ENCODE assay signal across 23 cellular contexts in the genomic region with DNA sequence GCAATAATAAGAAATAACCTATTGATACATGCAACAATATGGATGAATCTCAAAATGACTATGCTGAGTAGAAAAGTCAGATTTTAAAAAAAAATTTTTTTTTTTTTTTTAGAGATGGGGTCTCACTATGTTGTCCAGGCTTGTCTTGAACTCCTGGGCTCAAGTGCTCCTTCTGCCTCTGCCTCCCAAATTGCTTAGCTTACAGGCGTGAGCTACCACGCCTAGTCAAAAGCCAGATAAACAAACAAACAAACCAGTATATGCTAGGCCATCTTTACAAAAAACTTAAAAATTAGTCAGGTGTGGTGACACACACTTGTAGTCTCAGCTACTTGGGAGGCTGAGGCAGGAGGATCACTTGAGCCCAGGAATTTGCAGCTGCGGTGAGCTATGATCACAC.
DNase-seq lines count a peak whose midpoint lies in the region; ATAC-seq, FAIRE-seq and TF ChIP-seq lines count a peak whose summit lies in the region.
"Had no signal": no experiment of that assay in that cellular context is flagged by ENCODE, and none has a peak within 500 bp of the region (broad histone marks: within the 10 kb centered on the region; RNA-seq: fewer than 3 reads in every experiment).

No MANE protein-coding gene starts in this region.

- in situ Hi-C loops in K562 (cut with MboI): no loop called here

- H3K9me1 ChIP-seq in K562 (ENCODE audit: control insufficient read depth, insufficient read depth, low read length): no peaks in the 10 kb centered on the region

- H3K4me3 ChIP-seq in HEK293 (ENCODE audit: low read depth, low read length) (no peak overlapping the region), PC-3 (ENCODE audit: low read length) (no peak overlapping the region), K562 (no peak overlapping the region)
- H3K4me3 ChIP-seq: GM23338, SK-N-MC had no signal

- H3K27ac ChIP-seq in HEK293 (ENCODE audit: extremely low read depth, low read depth, low read length) (no peak overlapping the region), PC-3 (ENCODE audit: low read length) (peak overlapping the region; percentile 85), K562 (ENCODE audit: extremely low read depth, low read depth, low read length) (no peak overlapping the region)
- H3K27ac ChIP-seq: SK-N-MC had no signal

- peak overlapping the region; percentile 74 for H3K4me3 Mint-ChIP-seq in natural killer cell treated with Interleukin-12 subunit alpha and Interleukin-12 subunit beta and Interleukin-15 and Interleukin-18, amount 100 ng/mL, for 72 hours
- H3K4me3 Mint-ChIP-seq in CD14-positive monocyte: no peak overlapping the region
- H3K4me3 Mint-ChIP-seq: GM23338, H9 had no signal

- WGBS in K562 (ENCODE audit: insufficient coverage, low coverage, missing lambda C conversion rate): 81% methylated on average over 3 of the region's 3 CpGs

- no peak for ATAC-seq in PC-3
- no peak for ATAC-seq in K562
- ATAC-seq in natural killer cell treated with Interleukin-12 subunit alpha and Interleukin-12 subunit beta and Interleukin-15 and Interleukin-18, amount 100 ng/mL, for 72 hours: no peak
- ATAC-seq: GM23338 had no signal

- H3K4me2 ChIP-seq in PC-3 (ENCODE audit: low read length) (peak overlapping the region; percentile 37; the same call in 1 of the 2 replicates), K562 (ENCODE audit: insufficient read depth, low read length) (no peak overlapping the region)
- H3K4me2 ChIP-seq: GM23338 had no signal

- peaks cover 5% of the 10 kb centered on the region for H3K36me3 Mint-ChIP-seq in natural killer cell treated with Interleukin-12 subunit alpha and Interleukin-12 subunit beta and Interleukin-15 and Interleukin-18, amount 100 ng/mL, for 72 hours
- H3K36me3 Mint-ChIP-seq in CD14-positive monocyte: peaks cover 16 to 28% of the 10 kb centered on the region in 2 donors

- DNase-seq in PC-3: no peak
- DNase-seq in K562 (ENCODE audit: extremely low read depth in 1 of 4, low spot score in 3 of 4): no peak
- DNase-seq in natural killer cell treated with Interleukin-12 subunit alpha and Interleukin-12 subunit beta and Interleukin-15 and Interleukin-18, amount 100 ng/mL, for 72 hours (ENCODE audit: low spot score): no peak
- DNase-seq in cerebellar nuclear complex (lab: John Stamatoyannopoulos, UW): no peak
- no peak for DNase-seq in putamen (ENCODE audit: low spot score)
- DNase-seq in CD14-positive monocyte (ENCODE audit: low spot score): no peak
- DNase-seq: BE2C, Calu3, DMS79 treated with DMSO at 0.1 percent for 48 hours, H9, Kasumi-1, NCI-H1105, NCI-H1436 treated with DMSO at 0.1 percent for 48 hours, NCI-H1930, NCI-H446, NCI-H524 treated with DMSO at 0.1 percent for 48 hours, NCI-H82, RPMI8226, SHP77 had no signal

- no peak for FAIRE-seq in K562 (lab: Jason Lieb, UNC)
- FAIRE-seq: GM12892 had no signal

- no peaks in the 10 kb centered on the region for H3K27me3 Mint-ChIP-seq in natural killer cell treated with Interleukin-12 subunit alpha and Interleukin-12 subunit beta and Interleukin-15 and Interleukin-18, amount 100 ng/mL, for 72 hours
- peaks cover 0 to 3% (median 0%) of the 10 kb centered on the region in 3 donors for H3K27me3 Mint-ChIP-seq in CD14-positive monocyte (ENCODE audit: low read depth in 3 of 3)

- no peak for TF ChIP-seq EP300 in K562 (IDR thresholded peaks at IDR 0.05; ENCODE audit: low read length)

- H3K79me2 ChIP-seq in PC-3 (ENCODE audit: low read length): peaks cover 52% of the 10 kb centered on the region
- no peaks in the 10 kb centered on the region for H3K79me2 ChIP-seq in K562 (ENCODE audit: control insufficient read depth, insufficient read depth, low read length)

- no peaks in the 10 kb centered on the region for H3K9me3 Mint-ChIP-seq in natural killer cell treated with Interleukin-12 subunit alpha and Interleukin-12 subunit beta and Interleukin-15 and Interleukin-18, amount 100 ng/mL, for 72 hours
- H3K9me3 Mint-ChIP-seq in CD14-positive monocyte: peaks cover 0 to 3% (median 0%) of the 10 kb centered on the region in 7 donors
- H3K9me3 Mint-ChIP-seq: GM23338, H9 had no signal

- peaks cover 43 to 53% of the 10 kb centered on the region in 2 donors for H3K4me1 Mint-ChIP-seq in natural killer cell treated with Interleukin-12 subunit alpha and Interleukin-12 subunit beta and Interleukin-15 and Interleukin-18, amount 100 ng/mL, for 72 hours (ENCODE audit: low read depth in 2 of 2)
- H3K4me1 Mint-ChIP-seq in CD14-positive monocyte: peaks cover 27% of the 10 kb centered on the region

- intact Hi-C loops in PC-3 (cut with micrococcal nuclease): no loop called here
- intact Hi-C loops in K562 (cut with micrococcal nuclease): no loop called here
- intact Hi-C loops in CD14-positive monocyte (cut with micrococcal nuclease): no loop called here

- H3K4me1 ChIP-seq in HEK293 (ENCODE audit: control insufficient read depth, insufficient read depth, low read length) (no peaks in the 10 kb centered on the region), PC-3 (ENCODE audit: insufficient read depth, low read length) (peaks cover 17% of the 10 kb centered on the region), K562 (replicated peaks in 1 of 2; ENCODE audit: control insufficient read depth in 2 of 2, insufficient read depth in 2 of 2, low read length in 2 of 2) (peaks cover 0 to under 1% of the 10 kb centered on the region in 2 experiments; a peak in 2 of 5 replicates)

- BruUV-seq in PC-3 (replicated peaks; lab: Mats Ljungman, UMichigan) (no TSS peak), K562 (replicated peaks; lab: Mats Ljungman, UMichigan) (no TSS peak)

- POLR2A ChIA-PET in HEK293 (lab: Yijun Ruan, JAX): no interaction called here
- POLR2A ChIA-PET in PC-3 (lab: Charles Lee; ENCODE audit: unreplicated experiment): no interaction called here
- POLR2A ChIA-PET in K562 (lab: Yijun Ruan, JAX): no interaction called here

- H3K27me3 ChIP-seq in PC-3 (ENCODE audit: low read length) (no peaks in the 10 kb centered on the region), K562 (ENCODE audit: control insufficient read depth in 2 of 2, insufficient read depth in 2 of 2, low read length in 2 of 2) (no peaks in the 10 kb centered on the region)
- H3K27me3 ChIP-seq: BE2C had no signal

- H3K9me3 ChIP-seq in HEK293 (ENCODE audit: control insufficient read depth, insufficient read depth, low read depth, low read length): no peaks in the 10 kb centered on the region
- no peaks in the 10 kb centered on the region for H3K9me3 ChIP-seq in PC-3 (ENCODE audit: low read length)
- no peaks in the 10 kb centered on the region for H3K9me3 ChIP-seq in K562 (replicated peaks; ENCODE audit: control insufficient read depth, insufficient read depth, low read depth, low read length)
- H3K9me3 ChIP-seq: BE2C had no signal

- no peaks in the 10 kb centered on the region for H3F3A ChIP-seq in PC-3 (ENCODE audit: low read length, unreplicated experiment)

- TF ChIP-seq CTCF in HEK293 (tag by site-specific recombination; IDR thresholded peaks at IDR 0.05) (no peak), PC-3 (conservative IDR thresholded peaks at IDR 0.05; ENCODE audit: low read depth, low read length) (no peak), K562 (IDR thresholded peaks at IDR 0.05 in 2 of 3, conservative IDR thresholded peaks at IDR 0.05 in 1 of 3; ENCODE audit: insufficient read depth in 2 of 3, low read depth in 1 of 3, low read length in 3 of 3) (no peak), CD14-positive monocyte (IDR thresholded peaks at IDR 0.05) (no peak)

- H2AFZ ChIP-seq in PC-3 (ENCODE audit: low read length): no peak overlapping the region
- no peak overlapping the region for H2AFZ ChIP-seq in K562 (ENCODE audit: low read depth, low read length)
- H2AFZ ChIP-seq: GM23338 had no signal

- H4K20me1 ChIP-seq in PC-3 (ENCODE audit: low read length) (no peaks in the 10 kb centered on the region), K562 (replicated peaks; ENCODE audit: control insufficient read depth, insufficient read depth, low read length) (no peaks in the 10 kb centered on the region; the same call in 1 of the 2 replicates)

- H3K36me3 ChIP-seq in HEK293 (ENCODE audit: control insufficient read depth in 2 of 2, insufficient read depth in 1 of 2, low read length in 2 of 2): peaks cover 0 to 2% of the 10 kb centered on the region in 2 experiments; a peak in 1 of 3 replicates
- H3K36me3 ChIP-seq in PC-3 (ENCODE audit: low read depth, low read length): peaks cover 4% of the 10 kb centered on the region
- H3K36me3 ChIP-seq in K562 (ENCODE audit: control insufficient read depth, insufficient read depth, low read length): no peaks in the 10 kb centered on the region
- H3K36me3 ChIP-seq: BE2C had no signal

- no peak for TF ChIP-seq POLR2A in K562 (conservative IDR thresholded peaks at IDR 0.05)

- no peaks in the 10 kb centered on the region for H3K9me2 ChIP-seq in PC-3 (replicated peaks; ENCODE audit: low read length)

- TF ChIP-seq RAD21 in K562 (CRISPR knock-in tag; conservative IDR thresholded peaks at IDR 0.05 in 1 of 2, IDR thresholded peaks at IDR 0.05 in 1 of 2): no peak

- H3K9ac ChIP-seq in PC-3 (ENCODE audit: low read length) (no peak overlapping the region; the same call in 1 of the 2 replicates), K562 (ENCODE audit: insufficient read depth in 1 of 2, low read depth in 2 of 2, low read length in 2 of 2) (no peak overlapping the region)

- H3K27ac Mint-ChIP-seq in natural killer cell treated with Interleukin-12 subunit alpha and Interleukin-12 subunit beta and Interleukin-15 and Interleukin-18, amount 100 ng/mL, for 72 hours: peak overlapping the region in 1 of 2 donors; percentile 15
- H3K27ac Mint-ChIP-seq in CD14-positive monocyte: no peak overlapping the region
- H3K27ac Mint-ChIP-seq: GM23338 had no signal

- CTCF ChIA-PET in HEK293 (lab: Yijun Ruan, JAX): interaction anchor here (0.7 to 1.1 kb wide), 4 partner anchors 15 to 235 kb away, joined by 3 read pairs; no protein-coding TSS in a partner anchor
- CTCF ChIA-PET in PC-3 (lab: Charles Lee): interaction anchor here (0.6 kb wide), 1 partner anchor 18 kb away, joined by 12 read pairs; no protein-coding TSS in a partner anchor
- CTCF ChIA-PET in K562 (lab: Yijun Ruan, JAX; ENCODE audit: low intra/inter-chr PET ratio): no interaction called here

TF ChIP-seq in HEK293, 187 proteins besides CTCF, POLR2A, EP300 and RAD21:
- peak; percentile 72; the same call in 1 of the 2 replicates for TF ChIP-seq ZNF121 (tag by site-specific recombination; IDR thresholded peaks at IDR 0.05)
- no peak for TF ChIP-seq ZNF335 (tag by site-specific recombination; conservative IDR thresholded peaks at IDR 0.05)

TF ChIP-seq in K562, 482 proteins besides CTCF, POLR2A, EP300 and RAD21:
- TF ChIP-seq RBM25 (IDR thresholded peaks at IDR 0.05; ENCODE audit: low read depth, low read length, severe bottlenecking): peak; percentile 39
- TF ChIP-seq CREB1 (IDR thresholded peaks at IDR 0.05): no peak
- TF ChIP-seq CREB1 (CRISPR knock-in tag; IDR thresholded peaks at IDR 0.05): no peak
- TF ChIP-seq SAFB (IDR thresholded peaks at IDR 0.05; ENCODE audit: borderline replicate concordance, low read depth, low read length): no peak
- TF ChIP-seq ZNF121 (CRISPR knock-in tag; conservative IDR thresholded peaks at IDR 0.05): peak; percentile 91

Comparison
In these comparisons a context has a peak if more than half of its experiments do, and no peak if none do; other contexts are left out.
1. Of the 44 proteins assayed by ChIP-seq in both K562 and HEK293: peak only in K562: none; only in HEK293: none; in both: ZNF121; in neither: 43.